15 cellular contexts compared by ENCODE assay signal in the genomic region with DNA sequence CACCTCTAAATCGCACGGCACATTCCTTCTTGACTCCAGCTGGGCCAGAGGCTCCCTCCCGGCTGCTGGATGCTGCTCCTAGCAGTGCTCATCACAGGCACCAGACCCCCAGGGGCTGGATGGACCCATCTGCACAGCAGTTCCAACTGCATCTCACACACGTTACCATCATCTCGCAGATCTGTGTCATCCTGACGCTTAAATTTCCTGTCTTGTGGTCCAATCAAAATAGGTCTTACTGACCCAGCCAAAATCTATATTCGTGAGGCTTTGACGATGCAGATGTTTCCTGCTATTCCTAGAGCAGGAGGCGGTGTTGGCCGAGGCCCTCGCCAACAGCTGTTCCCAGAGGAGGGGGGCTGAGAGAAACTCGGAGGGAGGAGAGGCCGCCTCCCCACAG.
DNase-seq lines count a peak whose midpoint lies in the region; ATAC-seq, FAIRE-seq and TF ChIP-seq lines count a peak whose summit lies in the region.
"Had no signal": no experiment of that assay in that cellular context is flagged by ENCODE, and none has a peak within 500 bp of the region (broad histone marks: within the 10 kb centered on the region; RNA-seq: fewer than 3 reads in every experiment).

No MANE protein-coding gene starts in this region.

- peak; percentile 14 for DNase-seq in activated naive CD4-positive, alpha-beta T cell treated with anti-CD3 and anti-CD28 coated beads for 36 hours
- no peak for DNase-seq in activated naive CD4-positive, alpha-beta T cell treated with Interleukin-2 at 50 U/mL for 16 hours
- DNase-seq in glutamatergic neuron (peak; percentile 64), HTR-8/SVneo (ENCODE audit: insufficient read length, low spot score) (no peak)
- DNase-seq in stimulated activated effector memory CD8-positive, alpha-beta T cell treated with anti-CD3 and anti-CD28 coated beads, Interleukin-12 subunit alpha, Interleukin-12 subunit beta, amount 100 ng/mL, for 72 hours (ENCODE audit: low spot score in 2 of 2): no peak
- DNase-seq: EL, NCI-H1694 treated with DMSO at 0.1 percent for 48 hours, NCI-H446, nephron progenitor cell, psoas muscle, SIG-M5 had no signal

- peaks cover 5% of the 10 kb centered on the region for H3K4me1 Mint-ChIP-seq in activated naive CD4-positive, alpha-beta T cell treated with anti-CD3 and anti-CD28 coated beads for 36 hours (ENCODE audit: low read depth)
- peaks cover 14% of the 10 kb centered on the region for H3K4me1 Mint-ChIP-seq in activated T-helper 17 cell treated with anti-CD3 and anti-CD28 coated beads, Interleukin-2, amount 50 U/mL, for 72 hours
- H3K4me1 Mint-ChIP-seq in glutamatergic neuron (ENCODE audit: low read depth, unreplicated experiment): peaks cover 9% of the 10 kb centered on the region
- H3K4me1 Mint-ChIP-seq in stimulated activated effector memory CD8-positive, alpha-beta T cell treated with anti-CD3 and anti-CD28 coated beads, Interleukin-12 subunit alpha, Interleukin-12 subunit beta, amount 100 ng/mL, for 72 hours: peaks cover 20% of the 10 kb centered on the region
- H3K4me1 Mint-ChIP-seq: nephron progenitor cell had no signal

- intact Hi-C loops in activated naive CD4-positive, alpha-beta T cell treated with anti-CD3 and anti-CD28 coated beads for 36 hours (cut with micrococcal nuclease): no loop called here

- peak; percentile 59 for ATAC-seq in activated T-helper 17 cell treated with anti-CD3 and anti-CD28 coated beads, Interleukin-2, amount 50 U/mL, for 72 hours (replicated peaks)
- peak; percentile 52 for ATAC-seq in stimulated activated effector memory CD8-positive, alpha-beta T cell treated with anti-CD3 and anti-CD28 coated beads, Interleukin-12 subunit alpha, Interleukin-12 subunit beta, amount 100 ng/mL, for 72 hours
- ATAC-seq in GM21737 (IDR thresholded peaks at IDR 0.05; ENCODE audit: unreplicated experiment) (no peak), GM21526 (IDR thresholded peaks at IDR 0.05; ENCODE audit: low FRiP score, unreplicated experiment) (no peak)
- ATAC-seq: psoas muscle had no signal

- no peaks in the 10 kb centered on the region for H3K36me3 Mint-ChIP-seq in activated naive CD4-positive, alpha-beta T cell treated with anti-CD3 and anti-CD28 coated beads for 36 hours (ENCODE audit: low read depth)
- no peaks in the 10 kb centered on the region for H3K36me3 Mint-ChIP-seq in activated T-helper 17 cell treated with anti-CD3 and anti-CD28 coated beads, Interleukin-2, amount 50 U/mL, for 72 hours (ENCODE audit: low read depth)
- H3K36me3 Mint-ChIP-seq in glutamatergic neuron (ENCODE audit: unreplicated experiment): no peaks in the 10 kb centered on the region
- H3K36me3 Mint-ChIP-seq in stimulated activated effector memory CD8-positive, alpha-beta T cell treated with anti-CD3 and anti-CD28 coated beads, Interleukin-12 subunit alpha, Interleukin-12 subunit beta, amount 100 ng/mL, for 72 hours: no peaks in the 10 kb centered on the region

- H3K27me3 Mint-ChIP-seq in activated naive CD4-positive, alpha-beta T cell treated with anti-CD3 and anti-CD28 coated beads for 36 hours (ENCODE audit: low read depth): no peaks in the 10 kb centered on the region
- H3K27me3 Mint-ChIP-seq in activated T-helper 17 cell treated with anti-CD3 and anti-CD28 coated beads, Interleukin-2, amount 50 U/mL, for 72 hours: no peaks in the 10 kb centered on the region
- peaks cover 6% of the 10 kb centered on the region for H3K27me3 Mint-ChIP-seq in glutamatergic neuron (ENCODE audit: unreplicated experiment)

- H3K4me3 Mint-ChIP-seq in activated naive CD4-positive, alpha-beta T cell treated with anti-CD3 and anti-CD28 coated beads for 36 hours: peak overlapping the region; percentile 17
- peak overlapping the region; percentile 44 for H3K4me3 Mint-ChIP-seq in activated T-helper 17 cell treated with anti-CD3 and anti-CD28 coated beads, Interleukin-2, amount 50 U/mL, for 72 hours
- H3K4me3 Mint-ChIP-seq in glutamatergic neuron (ENCODE audit: unreplicated experiment): no peak overlapping the region
- peak overlapping the region; percentile 0 for H3K4me3 Mint-ChIP-seq in stimulated activated effector memory CD8-positive, alpha-beta T cell treated with anti-CD3 and anti-CD28 coated beads, Interleukin-12 subunit alpha, Interleukin-12 subunit beta, amount 100 ng/mL, for 72 hours
- H3K4me3 Mint-ChIP-seq: nephron progenitor cell had no signal

- no peak overlapping the region for H3K27ac Mint-ChIP-seq in activated naive CD4-positive, alpha-beta T cell treated with anti-CD3 and anti-CD28 coated beads for 36 hours
- peak overlapping the region; percentile 58 for H3K27ac Mint-ChIP-seq in activated T-helper 17 cell treated with anti-CD3 and anti-CD28 coated beads, Interleukin-2, amount 50 U/mL, for 72 hours
- no peak overlapping the region for H3K27ac Mint-ChIP-seq in glutamatergic neuron (ENCODE audit: unreplicated experiment)
- peak overlapping the region; percentile 1 for H3K27ac Mint-ChIP-seq in stimulated activated effector memory CD8-positive, alpha-beta T cell treated with anti-CD3 and anti-CD28 coated beads, Interleukin-12 subunit alpha, Interleukin-12 subunit beta, amount 100 ng/mL, for 72 hours
- H3K27ac Mint-ChIP-seq: nephron progenitor cell had no signal

- CTCF ChIA-PET in activated naive CD4-positive, alpha-beta T cell treated with anti-CD3 and anti-CD28 coated beads for 36 hours (lab: Charles Lee): interaction anchor here (0.9 to 1.1 kb wide), 2 partner anchors 51 to 60 kb away, joined by 3 to 4 read pairs; no protein-coding TSS in a partner anchor

- no peaks in the 10 kb centered on the region for H3K9me3 Mint-ChIP-seq in activated naive CD4-positive, alpha-beta T cell treated with anti-CD3 and anti-CD28 coated beads for 36 hours
- no peaks in the 10 kb centered on the region for H3K9me3 Mint-ChIP-seq in activated T-helper 17 cell treated with anti-CD3 and anti-CD28 coated beads, Interleukin-2, amount 50 U/mL, for 72 hours
- peaks cover 2% of the 10 kb centered on the region for H3K9me3 Mint-ChIP-seq in glutamatergic neuron (ENCODE audit: unreplicated experiment)
- no peaks in the 10 kb centered on the region for H3K9me3 Mint-ChIP-seq in stimulated activated effector memory CD8-positive, alpha-beta T cell treated with anti-CD3 and anti-CD28 coated beads, Interleukin-12 subunit alpha, Interleukin-12 subunit beta, amount 100 ng/mL, for 72 hours

- TF ChIP-seq CTCF in glutamatergic neuron (IDR thresholded peaks at IDR 0.05; ENCODE audit: partially characterized antibody, unreplicated experiment): no peak

- FAIRE-seq in HTR-8/SVneo (lab: Jason Lieb, UNC): no peak
- FAIRE-seq: H54 had no signal

Comparison
In these comparisons a context has a peak if more than half of its experiments do, and no peak if none do; other contexts are left out.
1. DNase-seq: peak in activated naive CD4-positive, alpha-beta T cell treated with anti-CD3 and anti-CD28 coated beads for 36 hours (single experiment) and glutamatergic neuron (single experiment); none in activated naive CD4-positive, alpha-beta T cell treated with Interleukin-2 at 50 U/mL for 16 hours (single experiment), stimulated activated effector memory CD8-positive, alpha-beta T cell treated with anti-CD3 and anti-CD28 coated beads, Interleukin-12 subunit alpha, Interleukin-12 subunit beta, amount 100 ng/mL, for 72 hours (0 of 2) and HTR-8/SVneo (single experiment).
2. H3K27ac Mint-ChIP-seq: peak in activated T-helper 17 cell treated with anti-CD3 and anti-CD28 coated beads, Interleukin-2, amount 50 U/mL, for 72 hours (single experiment) and stimulated activated effector memory CD8-positive, alpha-beta T cell treated with anti-CD3 and anti-CD28 coated beads, Interleukin-12 subunit alpha, Interleukin-12 subunit beta, amount 100 ng/mL, for 72 hours (single experiment); none in activated naive CD4-positive, alpha-beta T cell treated with anti-CD3 and anti-CD28 coated beads for 36 hours (single experiment) and glutamatergic neuron (single experiment).
3. ATAC-seq: peak in activated T-helper 17 cell treated with anti-CD3 and anti-CD28 coated beads, Interleukin-2, amount 50 U/mL, for 72 hours (single experiment) and stimulated activated effector memory CD8-positive, alpha-beta T cell treated with anti-CD3 and anti-CD28 coated beads, Interleukin-12 subunit alpha, Interleukin-12 subunit beta, amount 100 ng/mL, for 72 hours (single experiment); none in GM21737 (single experiment) and GM21526 (single experiment).